In genomic region chr15:100330221-100330620, GRCh38 we compare ENCODE assay signal across 12 cellular contexts. TPM values are rescaled to one million over a fixed set of nuclear protein-coding genes. Genes with fewer than 3 reads are reported as not detected.
DNase-seq lines count a peak whose midpoint lies in the region; ATAC-seq and TF ChIP-seq lines count a peak whose summit lies in the region.
"Had no signal": no experiment of that assay in that cellular context is flagged by ENCODE, and none has a peak within 500 bp of the region (broad histone marks: within the 10 kb centered on the region; RNA-seq: fewer than 3 reads in every experiment).

No MANE protein-coding gene starts in this region.

- ATAC-seq in central memory CD8-positive, alpha-beta T cell (replicated peaks; ENCODE audit: extremely low read depth, poor library complexity, severe bottlenecking): peak; percentile 25
- ATAC-seq in stimulated activated naive CD8-positive, alpha-beta T cell treated with anti-CD3 and anti-CD28 coated beads, Interleukin-15, Interleukin-2, amounts not matched to agents 100 U/mL and 50 U/mL, for 24 hours: peak; percentile 54
- no peak for ATAC-seq in GM21717 (IDR thresholded peaks at IDR 0.05; ENCODE audit: unreplicated experiment)

- H3K27ac Mint-ChIP-seq in T-helper 2 cell treated with Interferon-gamma antibody and Interleukin-4, amounts not matched to agents 5 μg/mL and 100 μg/mL, for 36 hours: peak overlapping the region; percentile 53
- peak overlapping the region; percentile 69 for H3K27ac Mint-ChIP-seq in central memory CD8-positive, alpha-beta T cell (ENCODE audit: low read depth)
- no peak overlapping the region for H3K27ac Mint-ChIP-seq in glutamatergic neuron (ENCODE audit: unreplicated experiment)

- H3K27me3 Mint-ChIP-seq in T-helper 2 cell treated with Interferon-gamma antibody and Interleukin-4, amounts not matched to agents 5 μg/mL and 100 μg/mL, for 36 hours (ENCODE audit: low read depth): peaks cover 10% of the 10 kb centered on the region
- no peaks in the 10 kb centered on the region for H3K27me3 Mint-ChIP-seq in central memory CD8-positive, alpha-beta T cell
- peaks cover 5% of the 10 kb centered on the region for H3K27me3 Mint-ChIP-seq in glutamatergic neuron (ENCODE audit: unreplicated experiment)

- H3K4me1 Mint-ChIP-seq in T-helper 2 cell treated with Interferon-gamma antibody and Interleukin-4, amounts not matched to agents 5 μg/mL and 100 μg/mL, for 36 hours (ENCODE audit: low read depth): peaks cover 33% of the 10 kb centered on the region
- H3K4me1 Mint-ChIP-seq in central memory CD8-positive, alpha-beta T cell: peaks cover 56% of the 10 kb centered on the region
- H3K4me1 Mint-ChIP-seq in glutamatergic neuron (ENCODE audit: low read depth, unreplicated experiment): no peaks in the 10 kb centered on the region

- no peak for TF ChIP-seq CTCF in glutamatergic neuron (IDR thresholded peaks at IDR 0.05; ENCODE audit: partially characterized antibody, unreplicated experiment)

- peak overlapping the region; percentile 57 for H3K4me3 Mint-ChIP-seq in T-helper 2 cell treated with Interferon-gamma antibody and Interleukin-4, amounts not matched to agents 5 μg/mL and 100 μg/mL, for 36 hours
- H3K4me3 Mint-ChIP-seq in central memory CD8-positive, alpha-beta T cell: peak overlapping the region; percentile 67
- H3K4me3 Mint-ChIP-seq in glutamatergic neuron (ENCODE audit: unreplicated experiment): no peak overlapping the region

- H3K9me3 Mint-ChIP-seq in T-helper 2 cell treated with Interferon-gamma antibody and Interleukin-4, amounts not matched to agents 5 μg/mL and 100 μg/mL, for 36 hours: no peaks in the 10 kb centered on the region
- no peaks in the 10 kb centered on the region for H3K9me3 Mint-ChIP-seq in central memory CD8-positive, alpha-beta T cell
- H3K9me3 Mint-ChIP-seq in glutamatergic neuron (ENCODE audit: unreplicated experiment): peaks cover 1% of the 10 kb centered on the region

- no peaks in the 10 kb centered on the region for H3K36me3 Mint-ChIP-seq in T-helper 2 cell treated with Interferon-gamma antibody and Interleukin-4, amounts not matched to agents 5 μg/mL and 100 μg/mL, for 36 hours (ENCODE audit: low read depth)
- peaks cover 8% of the 10 kb centered on the region for H3K36me3 Mint-ChIP-seq in central memory CD8-positive, alpha-beta T cell (ENCODE audit: insufficient read depth)
- no peaks in the 10 kb centered on the region for H3K36me3 Mint-ChIP-seq in glutamatergic neuron (ENCODE audit: unreplicated experiment)

- peak; percentile 31 for DNase-seq in activated naive CD4-positive, alpha-beta T cell treated with Interleukin-2 at 50 U/mL for 16 hours
- no peak for DNase-seq in activated naive CD4-positive, alpha-beta T cell (lab: John Stamatoyannopoulos, UW)
- no peak for DNase-seq in T-helper 2 cell treated with Interferon-gamma antibody and Interleukin-4, amounts not matched to agents 5 μg/mL and 100 μg/mL, for 36 hours (ENCODE audit: low spot score)
- DNase-seq in central memory CD8-positive, alpha-beta T cell (ENCODE audit: low spot score in 2 of 2): no peak
- peak; percentile 33 for DNase-seq in stimulated activated naive CD8-positive, alpha-beta T cell treated with anti-CD3 and anti-CD28 coated beads, Interleukin-15, Interleukin-2, amounts not matched to agents 100 U/mL and 50 U/mL, for 24 hours
- DNase-seq in glutamatergic neuron (no peak), COLO668 (lab: John Stamatoyannopoulos, UW; ENCODE audit: unreplicated experiment) (no peak)
- DNase-seq: effector CD8-positive, alpha-beta T cell; NCI-H1417; NCI-H226; upper lobe of right lung had no signal

RNA-seq across cellular contexts. Expression of gene ADAMTS17, which starts 11.6 kb away (rescaled TPM):
- 6.8 TPM for total RNA-seq in glutamatergic neuron (ENCODE audit: unreplicated experiment)

Comparison
In these comparisons a context has a peak if more than half of its experiments do, and no peak if none do; other contexts are left out.
1. DNase-seq: peak in activated naive CD4-positive, alpha-beta T cell treated with Interleukin-2 at 50 U/mL for 16 hours (single experiment) and stimulated activated naive CD8-positive, alpha-beta T cell treated with anti-CD3 and anti-CD28 coated beads, Interleukin-15, Interleukin-2, amounts not matched to agents 100 U/mL and 50 U/mL, for 24 hours (single experiment); none in activated naive CD4-positive, alpha-beta T cell (0 of 4), T-helper 2 cell treated with Interferon-gamma antibody and Interleukin-4, amounts not matched to agents 5 μg/mL and 100 μg/mL, for 36 hours (single experiment), central memory CD8-positive, alpha-beta T cell (0 of 2), glutamatergic neuron (single experiment) and COLO668 (single experiment).